In genomic region chr3:45507820-45508317, GRCh38 we compare ENCODE assay signal across 10 cellular contexts.
A peak's percentile ranks its signal among the peaks of the same experiment; 100 is the strongest.
DNase-seq lines count a peak whose midpoint lies in the region; ATAC-seq and TF ChIP-seq lines count a peak whose summit lies in the region.
"Had no signal": no experiment of that assay in that cellular context is flagged by ENCODE, and none has a peak within 500 bp of the region (broad histone marks: within the 10 kb centered on the region; RNA-seq: fewer than 3 reads in every experiment).

No MANE protein-coding gene starts in this region.

- no peak overlapping the region for H3K4me3 ChIP-seq in left ventricle myocardium inferior
- H3K4me3 ChIP-seq in esophagus squamous epithelium, result no peak overlapping the region

- no peak for ATAC-seq in GM21515 (IDR thresholded peaks at IDR 0.05; ENCODE audit: unreplicated experiment)
- ATAC-seq: stimulated activated naive B cell treated with anti-CD40 and anti-IgM and Interleukin-4, amounts not matched to agents 10 μg/mL and 1 μg/mL and 100 μg/mL, for 72 hours; T-helper 17 cell had no signal

- DNase-seq in NCI-H2227 (lab: John Stamatoyannopoulos, UW; ENCODE audit: unreplicated experiment) (peak; percentile 47), NCI-H2227 treated with DMSO at 0.1 percent for 48 hours (lab: John Stamatoyannopoulos, UW) (no peak), UCSD-AML1 (lab: John Stamatoyannopoulos, UW; ENCODE audit: unreplicated experiment) (peak; percentile 27), left ventricle myocardium inferior (peak; percentile 32), stromal cell of bone marrow (ENCODE audit: low read depth) (peak; percentile 52), esophagus squamous epithelium (lab: John Stamatoyannopoulos, UW) (no peak)
- DNase-seq in activated effector memory CD4-positive, alpha-beta T cell treated with anti-CD3 and anti-CD28 coated beads, Interleukin-2, amount 50 U/mL, for 16 hours, result no peak
- DNase-seq: stimulated activated naive B cell treated with anti-CD40 and anti-IgM and Interleukin-4, amounts not matched to agents 10 μg/mL and 1 μg/mL and 100 μg/mL, for 72 hours; T-helper 17 cell had no signal

- no peaks in the 10 kb centered on the region for H3K27me3 ChIP-seq in left ventricle myocardium inferior (ENCODE audit: low read depth)
- no peaks in the 10 kb centered on the region for H3K27me3 ChIP-seq in esophagus squamous epithelium

- H3K27ac ChIP-seq in left ventricle myocardium inferior (replicated peaks) (peak overlapping the region; percentile 55), esophagus squamous epithelium (peak overlapping the region in 2 of 4 donors; percentile 46 to 49)

- H3K36me3 ChIP-seq in left ventricle myocardium inferior (peaks cover 1% of the 10 kb centered on the region), esophagus squamous epithelium (peaks cover 0 to 8% (median 0%) of the 10 kb centered on the region in 3 donors)

- 63 to 86% methylated on average over 5 to 6 of the region's 6 CpGs for WGBS in esophagus squamous epithelium, 2 donors

- peak; percentile 57 for TF ChIP-seq CTCF in left ventricle myocardium inferior (IDR thresholded peaks at IDR 0.05; ENCODE audit: borderline replicate concordance)
- TF ChIP-seq CTCF in esophagus squamous epithelium (IDR thresholded peaks at IDR 0.05), result no peak

- no peak for TF ChIP-seq POLR2A in esophagus squamous epithelium (IDR thresholded peaks at IDR 0.05)

- intact Hi-C loops in left ventricle myocardium inferior (cut with micrococcal nuclease) (loop anchor here (10.0 kb wide), 1 partner anchor 463 kb away; no protein-coding TSS in a partner anchor), esophagus squamous epithelium (cut with DNase I) (no loop called here)

- H3K4me1 ChIP-seq in left ventricle myocardium inferior (peaks cover 21% of the 10 kb centered on the region), esophagus squamous epithelium (peaks cover 12 to 22% (median 18%) of the 10 kb centered on the region in 3 donors)

- H3K9me3 ChIP-seq in left ventricle myocardium inferior (replicated peaks) (no peaks in the 10 kb centered on the region), esophagus squamous epithelium (no peaks in the 10 kb centered on the region)

Comparison
In these comparisons a context has a peak if more than half of its experiments do, and no peak if none do; other contexts are left out.
1. DNase-seq: peak in NCI-H2227 (single experiment), UCSD-AML1 (single experiment), left ventricle myocardium inferior (single experiment) and stromal cell of bone marrow (single experiment); none in NCI-H2227 treated with DMSO at 0.1 percent for 48 hours (single experiment), activated effector memory CD4-positive, alpha-beta T cell treated with anti-CD3 and anti-CD28 coated beads, Interleukin-2, amount 50 U/mL, for 16 hours (single experiment) and esophagus squamous epithelium (single experiment).